In the genomic region with DNA sequence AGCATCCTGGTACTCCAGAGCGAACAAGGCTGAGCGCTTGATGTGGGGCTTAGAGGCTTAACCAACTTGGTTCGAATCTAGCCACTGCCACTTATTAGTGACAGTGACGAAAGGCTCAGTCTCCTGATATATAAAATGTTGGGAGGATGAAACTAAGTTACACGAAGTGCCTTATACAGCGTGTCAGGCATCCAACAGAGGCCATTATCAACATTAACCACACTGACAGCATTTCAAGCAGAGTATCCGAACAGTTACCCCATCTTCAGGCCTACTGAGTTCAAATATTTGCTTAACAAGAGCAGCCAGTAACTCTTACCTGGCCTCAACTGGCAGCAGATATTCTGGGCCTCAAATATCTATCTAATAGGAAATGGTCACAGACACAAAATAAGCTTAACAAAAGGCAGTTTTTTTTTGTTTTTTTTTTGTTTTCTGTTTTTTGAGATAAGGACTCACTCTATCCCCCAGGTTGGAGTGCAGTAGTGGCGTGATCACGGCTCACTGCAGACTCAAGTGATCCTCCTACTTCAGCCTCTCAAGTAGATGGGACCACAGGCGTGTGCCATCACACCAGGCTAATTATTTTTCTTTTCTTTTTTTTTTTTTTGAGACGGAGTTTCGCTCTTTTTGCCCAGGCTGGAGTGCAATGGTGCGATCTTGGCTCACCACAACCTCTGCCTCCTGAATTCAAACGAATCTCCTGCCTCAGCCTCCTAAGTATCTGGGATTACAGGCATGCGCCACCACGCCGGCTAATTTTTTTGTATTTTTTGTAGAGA, we compare ENCODE assay signal across 1 cellular context.
TF ChIP-seq lines count a peak whose summit lies in the region.

No MANE protein-coding gene starts in this region.

TF ChIP-seq in K562, 482 proteins besides CTCF, POLR2A, EP300 and RAD21 (continued from another document):
- TF ChIP-seq TCF7 (IDR thresholded peaks at IDR 0.05; ENCODE audit: borderline replicate concordance) (no peak), GABPA (tag; conservative IDR thresholded peaks at IDR 0.05; ENCODE audit: low read depth) (no peak)
